ENCODE assay signal across 18 cellular contexts in the genomic region with DNA sequence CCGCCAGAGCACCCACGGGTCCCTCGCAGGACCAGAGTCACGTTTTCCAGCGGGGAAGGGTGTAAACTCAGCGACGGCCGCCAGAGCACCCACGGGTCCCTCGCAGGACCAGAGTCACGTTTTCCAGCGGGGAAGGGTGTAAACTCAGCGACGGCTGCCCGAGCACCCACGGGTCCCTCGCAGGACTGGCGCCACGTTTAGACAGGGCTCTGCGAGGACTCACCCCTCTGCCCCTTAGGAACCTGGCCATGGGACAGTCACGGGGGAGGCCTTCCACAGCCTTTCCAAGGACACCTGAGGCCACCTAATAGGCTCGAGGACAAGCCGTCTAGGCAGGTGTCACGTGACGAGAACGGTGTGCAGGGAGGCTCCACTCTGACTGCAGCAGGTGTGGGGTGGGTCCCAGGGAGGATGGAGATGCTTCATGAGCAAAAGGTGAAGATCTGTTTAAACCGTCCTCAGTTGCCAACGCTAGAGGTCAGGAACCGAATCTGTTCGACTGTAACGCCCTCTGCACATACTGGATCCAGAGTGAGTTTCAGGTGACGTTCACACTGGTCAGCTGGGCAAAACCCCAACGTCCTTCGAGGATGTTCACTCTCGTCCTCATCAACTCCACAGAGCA. TPM values are rescaled to one million over a fixed set of nuclear protein-coding genes. Genes with fewer than 3 reads are reported as not detected.
A peak's percentile ranks its signal among the peaks of the same experiment; 100 is the strongest.
DNase-seq lines count a peak whose midpoint lies in the region; TF ChIP-seq lines count a peak whose summit lies in the region.
"Had no signal": no experiment of that assay in that cellular context is flagged by ENCODE, and none has a peak within 500 bp of the region (broad histone marks: within the 10 kb centered on the region; RNA-seq: fewer than 3 reads in every experiment).

No MANE protein-coding gene starts in this region.

- H3K4me3 Mint-ChIP-seq in activated T-cell treated with anti-CD3 and anti-CD28 coated beads, Interleukin-2, amount 50 U/mL, for 24 hours, result no peak overlapping the region
- H3K4me3 Mint-ChIP-seq in endodermal cell (no peak overlapping the region), chondrocyte (ENCODE audit: unreplicated experiment) (no peak overlapping the region)
- H3K4me3 Mint-ChIP-seq: B cell had no signal

- no peak overlapping the region for H2AFZ ChIP-seq in OCI-LY7 (ENCODE audit: low read length)

- peak; percentile 25 for DNase-seq in activated T-cell treated with anti-CD3 and anti-CD28 coated beads, Interleukin-2, amount 50 U/mL, for 24 hours
- DNase-seq in activated T-cell treated with anti-CD3 and anti-CD28 coated beads for 4 hours, result no peak
- peak; percentile 28 for DNase-seq in endodermal cell
- DNase-seq in posterior vena cava (ENCODE audit: low spot score), result peak; percentile 62
- no peak for DNase-seq in OCI-LY7 (ENCODE audit: low spot score)
- no peak for DNase-seq in chondrocyte (ENCODE audit: low spot score)
- DNase-seq in OCI-M1 (lab: John Stamatoyannopoulos, UW), result no peak
- DNase-seq: DMS53, GDM1, IMR-90, NCI-H1105 treated with DMSO at 0.1 percent for 48 hours, NCI-H2029 treated with DMSO at 0.1 percent for 48 hours, NCI-H226, NCI-H524 treated with DMSO at 0.1 percent for 48 hours, Right ventricle myocardium superior had no signal

- H3K27ac ChIP-seq in endodermal cell (ENCODE audit: low read depth, low read length) (no peak overlapping the region), OCI-LY7 (ENCODE audit: low read depth, low read length, poor library complexity, severe bottlenecking) (no peak overlapping the region)
- H3K27ac ChIP-seq: A549, KMS-11 had no signal

- H3K9me3 Mint-ChIP-seq in activated T-cell treated with anti-CD3 and anti-CD28 coated beads, Interleukin-2, amount 50 U/mL, for 24 hours, result no peaks in the 10 kb centered on the region
- H3K9me3 Mint-ChIP-seq in endodermal cell, result peaks cover 14% of the 10 kb centered on the region
- H3K9me3 Mint-ChIP-seq in chondrocyte (ENCODE audit: low read depth), result no peaks in the 10 kb centered on the region

- intact Hi-C loops in posterior vena cava (cut with DNase I) (no loop called here), OCI-LY7 (cut with micrococcal nuclease; ENCODE audit: unreplicated experiment) (no loop called here)

- H3K27me3 Mint-ChIP-seq in activated T-cell treated with anti-CD3 and anti-CD28 coated beads, Interleukin-2, amount 50 U/mL, for 24 hours, result no peaks in the 10 kb centered on the region
- H3K27me3 Mint-ChIP-seq in endodermal cell (ENCODE audit: insufficient read depth), result no peaks in the 10 kb centered on the region
- no peaks in the 10 kb centered on the region for H3K27me3 Mint-ChIP-seq in chondrocyte (ENCODE audit: low read depth)
- H3K27me3 Mint-ChIP-seq: B cell had no signal

- no peaks in the 10 kb centered on the region for H4K20me1 ChIP-seq in OCI-LY7 (ENCODE audit: insufficient read depth, low read length)

- POLR2A ChIA-PET in OCI-LY7 (lab: Charles Lee), result no interaction called here

- H3K4me2 ChIP-seq in OCI-LY7 (ENCODE audit: low read length), result no peak overlapping the region
- H3K4me2 ChIP-seq: A549, KMS-11 had no signal

- BruUV-seq in OCI-LY7 (replicated peaks; lab: Mats Ljungman, UMichigan), result no TSS peak

- peaks cover 12% of the 10 kb centered on the region for H3K4me1 Mint-ChIP-seq in activated T-cell treated with anti-CD3 and anti-CD28 coated beads, Interleukin-2, amount 50 U/mL, for 24 hours (ENCODE audit: low read depth)
- H3K4me1 Mint-ChIP-seq in endodermal cell (peaks cover 4% of the 10 kb centered on the region), chondrocyte (ENCODE audit: low read depth) (no peaks in the 10 kb centered on the region)
- H3K4me1 Mint-ChIP-seq: B cell had no signal

- H3K27me3 ChIP-seq in endodermal cell (ENCODE audit: control insufficient read depth, insufficient read depth, low read length, poor library complexity, severe bottlenecking), result no peaks in the 10 kb centered on the region

- H3K4me3 ChIP-seq in endodermal cell (ENCODE audit: low read length) (no peak overlapping the region), OCI-LY7 (ENCODE audit: low read depth, low read length, poor library complexity, severe bottlenecking) (no peak overlapping the region)
- H3K4me3 ChIP-seq: A549 had no signal

- H3K9me3 ChIP-seq in endodermal cell (ENCODE audit: control insufficient read depth, low read length) (peaks cover 4% of the 10 kb centered on the region), OCI-LY7 (ENCODE audit: low read length) (no peaks in the 10 kb centered on the region; the same call in 1 of the 2 replicates)
- H3K9me3 ChIP-seq: A549 had no signal

- H3K36me3 Mint-ChIP-seq in activated T-cell treated with anti-CD3 and anti-CD28 coated beads, Interleukin-2, amount 50 U/mL, for 24 hours (ENCODE audit: low read depth), result peaks cover 62% of the 10 kb centered on the region
- H3K36me3 Mint-ChIP-seq in endodermal cell (ENCODE audit: low read depth) (peaks cover 55% of the 10 kb centered on the region), chondrocyte (ENCODE audit: low read depth) (peaks cover 10% of the 10 kb centered on the region)

- no peak for TF ChIP-seq CTCF in endodermal cell (conservative IDR thresholded peaks at IDR 0.05)
- no peak for TF ChIP-seq CTCF in OCI-LY7 (conservative IDR thresholded peaks at IDR 0.05; ENCODE audit: low read length)
- no peak for TF ChIP-seq CTCF in chondrocyte (IDR thresholded peaks at IDR 0.05)

- H3K36me3 ChIP-seq in endodermal cell (ENCODE audit: control insufficient read depth, insufficient read depth, low read length), result peaks cover 6% of the 10 kb centered on the region
- peaks cover 29% of the 10 kb centered on the region for H3K36me3 ChIP-seq in OCI-LY7 (ENCODE audit: insufficient read depth, low read length)

- H3K9ac ChIP-seq in endodermal cell (ENCODE audit: extremely low read depth, low read length, poor library complexity, severe bottlenecking), result no peak overlapping the region
- H3K9ac ChIP-seq: KMS-11 had no signal

- H3K9me2 ChIP-seq in OCI-LY7 (ENCODE audit: insufficient read depth, low read length), result no peaks in the 10 kb centered on the region

- H3K4me1 ChIP-seq in endodermal cell (ENCODE audit: control insufficient read depth, insufficient read depth, low read length) (no peaks in the 10 kb centered on the region), OCI-LY7 (ENCODE audit: insufficient read depth, low read length, poor library complexity, severe bottlenecking) (no peaks in the 10 kb centered on the region)
- H3K4me1 ChIP-seq: A549 had no signal

- H3K27ac Mint-ChIP-seq in activated T-cell treated with anti-CD3 and anti-CD28 coated beads, Interleukin-2, amount 50 U/mL, for 24 hours, result no peak overlapping the region
- H3K27ac Mint-ChIP-seq in endodermal cell (no peak overlapping the region), chondrocyte (ENCODE audit: unreplicated experiment) (no peak overlapping the region)
- H3K27ac Mint-ChIP-seq: B cell had no signal

- H3K79me2 ChIP-seq in OCI-LY7 (ENCODE audit: insufficient read depth, low read depth, low read length), result no peaks in the 10 kb centered on the region

- WGBS in endodermal cell (ENCODE audit: insufficient coverage in 1 of 2, insufficient read length in 1 of 2), 2 experiments, result 93 to 97% methylated on average over 31 to 35 of the region's 35 CpGs

- CTCF ChIA-PET in OCI-LY7 (lab: Charles Lee; ENCODE audit: unreplicated experiment), result no interaction called here

RNA-seq across cellular contexts. Expression of gene METRNL, which starts 48.0 kb away (rescaled TPM):
- total RNA-seq in endodermal cell (10 to 100 TPM in 1 of 2 donors, 1 to 10 TPM in 1; 7.3 to 10.3 TPM), posterior vena cava (100 to 1,000 TPM in 1 of 2 donors, 10 to 100 TPM in 1; 80.5 to 101 TPM), OCI-LY7 (2022) (19.3 and 23.3 TPM in 2 replicates), chondrocyte (63.8 to 79.4 TPM (median 64.7 TPM) in 3 replicates)
- 17.8 TPM for polyA plus RNA-seq in endodermal cell (2013, experiment 1 of 2)
- 16.6 TPM for polyA plus RNA-seq in endodermal cell (2013, experiment 2 of 2)
- total RNA-seq in OCI-LY7 (2014; rRNA removed; shearing (Covaris generic)), result 16.9 and 18.8 TPM in 2 replicates

Comparison
In these comparisons a context has a peak if more than half of its experiments do, and no peak if none do; other contexts are left out.
1. DNase-seq: peak in activated T-cell treated with anti-CD3 and anti-CD28 coated beads, Interleukin-2, amount 50 U/mL, for 24 hours (single experiment), endodermal cell (single experiment) and posterior vena cava (single experiment); none in activated T-cell treated with anti-CD3 and anti-CD28 coated beads for 4 hours (single experiment), OCI-LY7 (single experiment), chondrocyte (single experiment) and OCI-M1 (single experiment).